16 cellular contexts compared by ENCODE assay signal in genomic region chr20:47532002-47532401, GRCh38. TPM values are rescaled to one million over a fixed set of nuclear protein-coding genes. Genes with fewer than 3 reads are reported as not detected.
A peak's percentile ranks its signal among the peaks of the same experiment; 100 is the strongest.
DNase-seq lines count a peak whose midpoint lies in the region; ATAC-seq and TF ChIP-seq lines count a peak whose summit lies in the region.
"Had no signal": no experiment of that assay in that cellular context is flagged by ENCODE, and none has a peak within 500 bp of the region (broad histone marks: within the 10 kb centered on the region; RNA-seq: fewer than 3 reads in every experiment).

No MANE protein-coding gene starts in this region.

- H2AFZ ChIP-seq in GM23338: no peak overlapping the region

- intact Hi-C loops in activated T-helper 2 cell treated with anti-CD3 and anti-CD28 coated beads, Interferon-gamma antibody, Interleukin-2, Interleukin-4, amounts not matched to agents 10 μg/mL and 5 μg/mL and 100 μg/mL, durations not matched to agents 14 hours and 24 hours and 36 hours (cut with micrococcal nuclease): no loop called here

- no peaks in the 10 kb centered on the region for H3K9me2 ChIP-seq in GM23338 (ENCODE audit: insufficient read depth)

- peaks cover 22% of the 10 kb centered on the region for H4K20me1 ChIP-seq in GM23338 (replicated peaks; ENCODE audit: insufficient read depth)

- H3K4me3 ChIP-seq in GM23338: no peak overlapping the region
- H3K4me3 ChIP-seq: A549, BLaER1 had no signal

- no peak for DNase-seq in activated T-cell treated with anti-CD3 and anti-CD28 coated beads, Interleukin-2, amount 50 U/mL, for 24 hours
- no peak for DNase-seq in activated T-cell treated with anti-CD3 and anti-CD28 coated beads, Interleukin-2, amount 50 U/mL, for 4 hours
- DNase-seq in GM23338 (ENCODE audit: low spot score) (no peak), NCI-H774 (lab: John Stamatoyannopoulos, UW) (no peak)
- no peak for DNase-seq in activated T-helper 2 cell treated with anti-CD3 and anti-CD28 coated beads, Interferon-gamma antibody, Interleukin-2, Interleukin-4, amounts not matched to agents 10 μg/mL and 5 μg/mL and 100 μg/mL, durations not matched to agents 14 hours and 24 hours and 36 hours (ENCODE audit: low spot score)
- no peak for DNase-seq in stimulated activated effector memory CD8-positive, alpha-beta T cell treated with anti-CD3 and anti-CD28 coated beads, Interleukin-12 subunit alpha, Interleukin-12 subunit beta, amount 100 ng/mL, for 72 hours (ENCODE audit: low spot score in 2 of 2)
- DNase-seq: CD4-positive, alpha-beta memory T cell; DMS153; KBM-7; NCI-H1105 treated with DMSO at 0.1 percent for 48 hours; NCI-H1694; NCI-H2081 treated with DMSO at 0.1 percent for 48 hours; NK-92 treated with Interleukin-12 subunit alpha and Interleukin-12 subunit beta, amount 100 ng/mL, for 24 hours had no signal

- H3K27ac ChIP-seq in GM23338 (ENCODE audit: low read depth): no peak overlapping the region
- H3K27ac ChIP-seq: A549, BLaER1 had no signal

- H3K27me3 Mint-ChIP-seq in activated T-cell treated with anti-CD3 and anti-CD28 coated beads, Interleukin-2, amount 50 U/mL, for 24 hours: no peaks in the 10 kb centered on the region
- no peaks in the 10 kb centered on the region for H3K27me3 Mint-ChIP-seq in activated T-cell treated with anti-CD3 and anti-CD28 coated beads, Interleukin-2, amount 50 U/mL, for 4 hours (ENCODE audit: low read depth)
- peaks cover 3% of the 10 kb centered on the region for H3K27me3 Mint-ChIP-seq in GM23338 (ENCODE audit: insufficient read depth, low read depth, poor library complexity)
- H3K27me3 Mint-ChIP-seq in activated T-helper 2 cell treated with anti-CD3 and anti-CD28 coated beads, Interferon-gamma antibody, Interleukin-2, Interleukin-4, amounts not matched to agents 10 μg/mL and 5 μg/mL and 100 μg/mL, durations not matched to agents 14 hours and 24 hours and 36 hours (ENCODE audit: low read depth): no peaks in the 10 kb centered on the region
- H3K27me3 Mint-ChIP-seq: CD4-positive, alpha-beta memory T cell had no signal

- H3K36me3 Mint-ChIP-seq in activated T-cell treated with anti-CD3 and anti-CD28 coated beads, Interleukin-2, amount 50 U/mL, for 24 hours (ENCODE audit: low read depth): peaks cover 80% of the 10 kb centered on the region
- H3K36me3 Mint-ChIP-seq in activated T-cell treated with anti-CD3 and anti-CD28 coated beads, Interleukin-2, amount 50 U/mL, for 4 hours (ENCODE audit: insufficient read depth): peaks cover 20% of the 10 kb centered on the region
- peaks cover 8% of the 10 kb centered on the region for H3K36me3 Mint-ChIP-seq in GM23338 (ENCODE audit: low read depth)
- H3K36me3 Mint-ChIP-seq in activated T-helper 2 cell treated with anti-CD3 and anti-CD28 coated beads, Interferon-gamma antibody, Interleukin-2, Interleukin-4, amounts not matched to agents 10 μg/mL and 5 μg/mL and 100 μg/mL, durations not matched to agents 14 hours and 24 hours and 36 hours (ENCODE audit: low read depth): peaks cover 52% of the 10 kb centered on the region
- H3K36me3 Mint-ChIP-seq in stimulated activated effector memory CD8-positive, alpha-beta T cell treated with anti-CD3 and anti-CD28 coated beads, Interleukin-12 subunit alpha, Interleukin-12 subunit beta, amount 100 ng/mL, for 72 hours: peaks cover 78% of the 10 kb centered on the region

- H3K4me1 Mint-ChIP-seq in activated T-cell treated with anti-CD3 and anti-CD28 coated beads, Interleukin-2, amount 50 U/mL, for 24 hours (ENCODE audit: low read depth): peaks cover 65% of the 10 kb centered on the region
- peaks cover 34% of the 10 kb centered on the region for H3K4me1 Mint-ChIP-seq in activated T-cell treated with anti-CD3 and anti-CD28 coated beads, Interleukin-2, amount 50 U/mL, for 4 hours (ENCODE audit: low read depth)
- H3K4me1 Mint-ChIP-seq in GM23338: peaks cover 6% of the 10 kb centered on the region; the same call in 2 of the 3 replicates
- H3K4me1 Mint-ChIP-seq in activated T-helper 2 cell treated with anti-CD3 and anti-CD28 coated beads, Interferon-gamma antibody, Interleukin-2, Interleukin-4, amounts not matched to agents 10 μg/mL and 5 μg/mL and 100 μg/mL, durations not matched to agents 14 hours and 24 hours and 36 hours (ENCODE audit: low read depth): peaks cover 39% of the 10 kb centered on the region
- H3K4me1 Mint-ChIP-seq in stimulated activated effector memory CD8-positive, alpha-beta T cell treated with anti-CD3 and anti-CD28 coated beads, Interleukin-12 subunit alpha, Interleukin-12 subunit beta, amount 100 ng/mL, for 72 hours: peaks cover 31% of the 10 kb centered on the region

- H3F3A ChIP-seq in GM23338 (replicated peaks; ENCODE audit: low read depth): no peaks in the 10 kb centered on the region

- H3K4me3 Mint-ChIP-seq in activated T-cell treated with anti-CD3 and anti-CD28 coated beads, Interleukin-2, amount 50 U/mL, for 24 hours: no peak overlapping the region
- no peak overlapping the region for H3K4me3 Mint-ChIP-seq in activated T-cell treated with anti-CD3 and anti-CD28 coated beads, Interleukin-2, amount 50 U/mL, for 4 hours
- no peak overlapping the region for H3K4me3 Mint-ChIP-seq in GM23338
- no peak overlapping the region for H3K4me3 Mint-ChIP-seq in activated T-helper 2 cell treated with anti-CD3 and anti-CD28 coated beads, Interferon-gamma antibody, Interleukin-2, Interleukin-4, amounts not matched to agents 10 μg/mL and 5 μg/mL and 100 μg/mL, durations not matched to agents 14 hours and 24 hours and 36 hours (ENCODE audit: low read depth)
- H3K4me3 Mint-ChIP-seq in stimulated activated effector memory CD8-positive, alpha-beta T cell treated with anti-CD3 and anti-CD28 coated beads, Interleukin-12 subunit alpha, Interleukin-12 subunit beta, amount 100 ng/mL, for 72 hours: no peak overlapping the region

- no peak for TF ChIP-seq CTCF in GM23338 (conservative IDR thresholded peaks at IDR 0.05; ENCODE audit: low read depth in 2 of 2)

- no peaks in the 10 kb centered on the region for H3K9me3 Mint-ChIP-seq in activated T-cell treated with anti-CD3 and anti-CD28 coated beads, Interleukin-2, amount 50 U/mL, for 24 hours
- no peaks in the 10 kb centered on the region for H3K9me3 Mint-ChIP-seq in activated T-cell treated with anti-CD3 and anti-CD28 coated beads, Interleukin-2, amount 50 U/mL, for 4 hours
- H3K9me3 Mint-ChIP-seq in GM23338: peaks cover 8% of the 10 kb centered on the region
- peaks cover 8% of the 10 kb centered on the region for H3K9me3 Mint-ChIP-seq in activated T-helper 2 cell treated with anti-CD3 and anti-CD28 coated beads, Interferon-gamma antibody, Interleukin-2, Interleukin-4, amounts not matched to agents 10 μg/mL and 5 μg/mL and 100 μg/mL, durations not matched to agents 14 hours and 24 hours and 36 hours
- H3K9me3 Mint-ChIP-seq in stimulated activated effector memory CD8-positive, alpha-beta T cell treated with anti-CD3 and anti-CD28 coated beads, Interleukin-12 subunit alpha, Interleukin-12 subunit beta, amount 100 ng/mL, for 72 hours: no peaks in the 10 kb centered on the region

- H3K27me3 ChIP-seq in GM23338 (ENCODE audit: insufficient read depth): no peaks in the 10 kb centered on the region
- H3K27me3 ChIP-seq: BLaER1 had no signal

- ATAC-seq in activated T-cell treated with anti-CD3 and anti-CD28 coated beads, Interleukin-2, amount 50 U/mL, for 4 hours: no peak
- ATAC-seq in GM23338 (no peak), GM21825 (IDR thresholded peaks at IDR 0.05; ENCODE audit: unreplicated experiment) (no peak)
- no peak for ATAC-seq in stimulated activated effector memory CD8-positive, alpha-beta T cell treated with anti-CD3 and anti-CD28 coated beads, Interleukin-12 subunit alpha, Interleukin-12 subunit beta, amount 100 ng/mL, for 72 hours
- ATAC-seq: A549 had no signal

- no peak overlapping the region for H3K4me2 ChIP-seq in GM23338
- H3K4me2 ChIP-seq: A549, BLaER1 had no signal

- 0 out of 2 replicates have a peak, but pooled peaks cover 10% of the 10 kb centered on the region for H3K4me1 ChIP-seq in GM23338 (ENCODE audit: insufficient read depth)

- peak overlapping the region; percentile 48 for H3K27ac Mint-ChIP-seq in activated T-cell treated with anti-CD3 and anti-CD28 coated beads, Interleukin-2, amount 50 U/mL, for 24 hours
- 0 out of 2 replicates have a peak overlapping the region, but pooled peaks have one; percentile 1 for H3K27ac Mint-ChIP-seq in GM23338
- H3K27ac Mint-ChIP-seq in activated T-helper 2 cell treated with anti-CD3 and anti-CD28 coated beads, Interferon-gamma antibody, Interleukin-2, Interleukin-4, amounts not matched to agents 10 μg/mL and 5 μg/mL and 100 μg/mL, durations not matched to agents 14 hours and 24 hours and 36 hours: peak overlapping the region; percentile 54
- peak overlapping the region; percentile 42 for H3K27ac Mint-ChIP-seq in stimulated activated effector memory CD8-positive, alpha-beta T cell treated with anti-CD3 and anti-CD28 coated beads, Interleukin-12 subunit alpha, Interleukin-12 subunit beta, amount 100 ng/mL, for 72 hours

- no peaks in the 10 kb centered on the region; the same call in 1 of the 2 replicates for H3K36me3 ChIP-seq in GM23338 (ENCODE audit: insufficient read depth)

- peaks cover 92% of the 10 kb centered on the region for H3K79me2 ChIP-seq in GM23338 (replicated peaks; ENCODE audit: insufficient read depth)

TF ChIP-seq in GM23338, 12 proteins besides CTCF, POLR2A, EP300 and RAD21 (continues in another document):
- TF ChIP-seq EZH2 (IDR thresholded peaks at IDR 0.05; ENCODE audit: low read depth, unreplicated experiment) (no peak), ZNF114 (CRISPR knock-in tag; IDR thresholded peaks at IDR 0.05) (no peak), ETS1 (IDR thresholded peaks at IDR 0.05) (no peak)

RNA-seq across cellular contexts. Expression of gene NCOA3, which starts 30.3 kb away (rescaled TPM):
- total RNA-seq in activated T-cell treated with anti-CD3 and anti-CD28 coated beads, Interleukin-2, amount 50 U/mL, for 4 hours: 100 to 1,000 TPM; 103 to 121 (median 118) TPM
- 20.6 and 25.8 TPM in 2 replicates for total RNA-seq in GM23338 (2014; rRNA removed; shearing (Covaris generic))
- polyA plus RNA-seq in GM23338 (2016; fragmentation: Nextera tagmentation; extraction: Ambion mirVana): 6.6 and 6.7 TPM in 2 replicates
- total RNA-seq in activated T-helper 2 cell treated with anti-CD3 and anti-CD28 coated beads, Interferon-gamma antibody, Interleukin-2, Interleukin-4, amounts not matched to agents 10 μg/mL and 5 μg/mL and 100 μg/mL, durations not matched to agents 14 hours and 24 hours and 36 hours: 119 and 126 TPM in 2 replicates

Comparison
In these comparisons a context has a peak if more than half of its experiments do, and no peak if none do; other contexts are left out.
1. H3K27ac Mint-ChIP-seq: peak in every context shown above with its lines; median percentile 54 in activated T-helper 2 cell treated with anti-CD3 and anti-CD28 coated beads, Interferon-gamma antibody, Interleukin-2, Interleukin-4, amounts not matched to agents 10 μg/mL and 5 μg/mL and 100 μg/mL, durations not matched to agents 14 hours and 24 hours and 36 hours; 48 in activated T-cell treated with anti-CD3 and anti-CD28 coated beads, Interleukin-2, amount 50 U/mL, for 24 hours; 42 in stimulated activated effector memory CD8-positive, alpha-beta T cell treated with anti-CD3 and anti-CD28 coated beads, Interleukin-12 subunit alpha, Interleukin-12 subunit beta, amount 100 ng/mL, for 72 hours; 1 in GM23338.